In genomic region chr14:54610051-54610977, GRCh38 we compare ENCODE assay signal across 14 cellular contexts. TPM values are rescaled to one million over a fixed set of nuclear protein-coding genes. Genes with fewer than 3 reads are reported as not detected.
DNase-seq lines count a peak whose midpoint lies in the region; ATAC-seq, FAIRE-seq and TF ChIP-seq lines count a peak whose summit lies in the region.
"Had no signal": no experiment of that assay in that cellular context is flagged by ENCODE, and none has a peak within 500 bp of the region (broad histone marks: within the 10 kb centered on the region; RNA-seq: fewer than 3 reads in every experiment).

No MANE protein-coding gene starts in this region.

- no peak for FAIRE-seq in HepG2 (lab: Jason Lieb, UNC)
- FAIRE-seq: keratinocyte had no signal

- WGBS in HepG2 (ENCODE audit: low lambda C conversion rate), result 96% methylated on average over 12 of the region's 12 CpGs
- 88% methylated on average over 12 of the region's 12 CpGs for WGBS in right lobe of liver (ENCODE audit: insufficient coverage, low coverage, low lambda C conversion rate, missing lambda C conversion rate)
- 88% methylated on average over 12 of the region's 12 CpGs for WGBS in testis, 2 donors

- H3K27me3 ChIP-seq in HepG2 (ENCODE audit: control insufficient read depth in 1 of 2, insufficient read depth in 2 of 2, low read length in 2 of 2) (no peaks in the 10 kb centered on the region), right lobe of liver (no peaks in the 10 kb centered on the region), testis (no peaks in the 10 kb centered on the region)

- no peak for DNase-seq in HepG2 (ENCODE audit: low spot score)
- DNase-seq in right lobe of liver, result no peak
- peak; percentile 58 for DNase-seq in choroid plexus epithelial cell (ENCODE audit: low read depth)
- DNase-seq in mesothelial cell of epicardium (ENCODE audit: low spot score in 2 of 2, unreplicated experiment in 2 of 2), result no peak
- DNase-seq in testis, result no peak
- DNase-seq in posterior vena cava (ENCODE audit: low spot score), result no peak
- DNase-seq in effector CD8-positive, alpha-beta T cell (lab: John Stamatoyannopoulos, UW), result no peak
- DNase-seq: amniotic stem cell; naive thymus-derived CD4-positive, alpha-beta T cell had no signal

- no peak for TF ChIP-seq CTCF in HepG2 (CRISPR knock-in tag; IDR thresholded peaks at IDR 0.05)
- no peak for TF ChIP-seq CTCF in right lobe of liver (IDR thresholded peaks at IDR 0.05)
- TF ChIP-seq CTCF in choroid plexus epithelial cell (conservative IDR thresholded peaks at IDR 0.05; ENCODE audit: low read depth, low read length), result no peak
- no peak for TF ChIP-seq CTCF in mesothelial cell of epicardium (IDR thresholded peaks at IDR 0.05; ENCODE audit: unreplicated experiment)
- no peak for TF ChIP-seq CTCF in testis (IDR thresholded peaks at IDR 0.05)

- ATAC-seq in HepG2, result no peak
- ATAC-seq in right lobe of liver, result no peak
- no peak for ATAC-seq in HG02798 (IDR thresholded peaks at IDR 0.05; ENCODE audit: poor library complexity, unreplicated experiment)
- ATAC-seq: HCT116; naive thymus-derived CD4-positive, alpha-beta T cell had no signal

- no TSS peak for BruUV-seq in HepG2 (replicated peaks; lab: Mats Ljungman, UMichigan)

- peaks cover 10% of the 10 kb centered on the region for H3K9me3 Mint-ChIP-seq in mesothelial cell of epicardium

- peak overlapping the region; percentile 59 for H3K27ac Mint-ChIP-seq in mesothelial cell of epicardium
- H3K27ac Mint-ChIP-seq: naive thymus-derived CD4-positive, alpha-beta T cell had no signal

- no peak overlapping the region for H3K27ac ChIP-seq in HepG2 (ENCODE audit: extremely low read length, insufficient read depth, low read length)
- no peak overlapping the region for H3K27ac ChIP-seq in right lobe of liver
- no peak overlapping the region for H3K27ac ChIP-seq in testis
- H3K27ac ChIP-seq: SK-N-MC had no signal

- no peak overlapping the region for H3K9ac ChIP-seq in HepG2 (ENCODE audit: insufficient read depth, low read depth, low read length)

- peaks cover 33% of the 10 kb centered on the region for H3K79me2 ChIP-seq in HepG2 (ENCODE audit: insufficient read depth, low read length)

- H3K4me1 ChIP-seq in HepG2 (ENCODE audit: insufficient read depth, low read length), result peaks cover 52% of the 10 kb centered on the region
- H3K4me1 ChIP-seq in right lobe of liver, result no peaks in the 10 kb centered on the region
- H3K4me1 ChIP-seq in testis, result peaks cover 7% of the 10 kb centered on the region

- H3K4me3 ChIP-seq in HepG2 (replicated peaks in 1 of 3; ENCODE audit: insufficient read depth in 1 of 3, low read depth in 2 of 3, low read length in 3 of 3) (no peak overlapping the region), right lobe of liver (no peak overlapping the region), choroid plexus epithelial cell (ENCODE audit: low read depth, low read length) (no peak overlapping the region), testis (no peak overlapping the region)
- H3K4me3 ChIP-seq: SK-N-MC, skin epidermis had no signal

- TF ChIP-seq EP300 in HepG2 (IDR thresholded peaks at IDR 0.05; ENCODE audit: low read depth in 2 of 2, low read length in 2 of 2) (no peak), HepG2 (CRISPR knock-in tag; IDR thresholded peaks at IDR 0.05; ENCODE audit: borderline replicate concordance) (no peak)

- H3K36me3 Mint-ChIP-seq in mesothelial cell of epicardium, result peaks cover 13% of the 10 kb centered on the region

- H4K20me1 ChIP-seq in HepG2 (ENCODE audit: insufficient read depth, low read length), result peaks cover 4% of the 10 kb centered on the region; the same call in 1 of the 2 replicates

- in situ Hi-C loops in HepG2 (cut with HindIII; ENCODE audit: extremely low pct_ligation_motif_present, low pct_unique_long_range_greater_than_20kb), result no loop called here

- POLR2A ChIA-PET in HepG2 (lab: Yijun Ruan, JAX), result no interaction called here

- H2AFZ ChIP-seq in HepG2 (ENCODE audit: low read length), result no peak overlapping the region

- H3K4me1 Mint-ChIP-seq in mesothelial cell of epicardium, result peaks cover 19% of the 10 kb centered on the region

- no peaks in the 10 kb centered on the region for H3K27me3 Mint-ChIP-seq in mesothelial cell of epicardium (ENCODE audit: low read depth)

- CTCF ChIA-PET in HepG2 (lab: Yijun Ruan, JAX; ENCODE audit: low intra/inter-chr PET ratio, low total read pairs), result no interaction called here

- TF ChIP-seq POLR2A in HepG2 (IDR thresholded peaks at IDR 0.05; ENCODE audit: insufficient read depth in 1 of 2, low read depth in 2 of 2, low read length in 2 of 2), result no peak
- no peak for TF ChIP-seq POLR2A in right lobe of liver (IDR thresholded peaks at IDR 0.05)
- no peak for TF ChIP-seq POLR2A in testis (IDR thresholded peaks at IDR 0.05)

- TF ChIP-seq RAD21 in HepG2 (CRISPR knock-in tag; IDR thresholded peaks at IDR 0.05), result no peak

- no peak overlapping the region for H3K4me2 ChIP-seq in HepG2 (ENCODE audit: low read depth, low read length)

- intact Hi-C loops in HepG2 (cut with micrococcal nuclease; ENCODE audit: unreplicated experiment), result no loop called here
- intact Hi-C loops in right lobe of liver (cut with DNase I), result no loop called here
- intact Hi-C loops in testis (cut with DNase I; ENCODE audit: low total_unique reads), result no loop called here
- intact Hi-C loops in posterior vena cava (cut with DNase I), result no loop called here

- no peaks in the 10 kb centered on the region for H3K9me3 ChIP-seq in HepG2 (ENCODE audit: low read length)
- no peaks in the 10 kb centered on the region for H3K9me3 ChIP-seq in right lobe of liver
- H3K9me3 ChIP-seq in testis, result no peaks in the 10 kb centered on the region

- no peak overlapping the region for H3K4me3 Mint-ChIP-seq in mesothelial cell of epicardium
- H3K4me3 Mint-ChIP-seq: naive thymus-derived CD4-positive, alpha-beta T cell had no signal

- peaks cover 4 to 16% of the 10 kb centered on the region in 2 experiments; a peak in 4 of 5 replicates for H3K36me3 ChIP-seq in HepG2 (replicated peaks in 1 of 2; ENCODE audit: control insufficient read depth in 1 of 2, insufficient read depth in 2 of 2, low read length in 2 of 2)
- H3K36me3 ChIP-seq in right lobe of liver, result no peaks in the 10 kb centered on the region
- H3K36me3 ChIP-seq in testis (ENCODE audit: low read depth, missing control alignments), result no peaks in the 10 kb centered on the region

TF ChIP-seq in HepG2, 621 proteins besides CTCF, POLR2A, EP300 and RAD21:
- TF ChIP-seq MAFK (conservative IDR thresholded peaks at IDR 0.05 in 1 of 2, IDR thresholded peaks at IDR 0.05 in 1 of 2; ENCODE audit: low read length in 2 of 2) (peak; percentile 45 to 80; a peak in 3 of 4 replicates), MAFF (IDR thresholded peaks at IDR 0.05; ENCODE audit: low read depth, low read length) (peak; percentile 70), ZBTB7A (CRISPR knock-in tag; IDR thresholded peaks at IDR 0.05) (no peak), ELF1 (CRISPR knock-in tag; IDR thresholded peaks at IDR 0.05) (no peak), ZFAT (CRISPR knock-in tag; conservative IDR thresholded peaks at IDR 0.05) (no peak)

RNA-seq across cellular contexts. Expression of gene SAMD4A, which starts 43.4 kb away (rescaled TPM):
- total RNA-seq in HepG2 (2016; rRNA removed; fragmentation: Illumina TruSeq; extraction: Trizol), result 6.9 and 13.0 TPM in 2 replicates
- total RNA-seq in HepG2 (2016; cell fraction: cytosol; rRNA removed; fragmentation: Illumina TruSeq; extraction: Trizol; ENCODE audit: low read depth), result 38.3 and 41.9 TPM in 2 replicates
- 6.5 and 11.9 TPM in 2 replicates for total RNA-seq in HepG2 (2016; cell fraction: insoluble cytoplasmic fraction; rRNA removed; fragmentation: Illumina TruSeq; extraction: Trizol)
- total RNA-seq in HepG2 (2016; cell fraction: membrane; rRNA removed; fragmentation: Illumina TruSeq; extraction: Trizol), result 12.3 and 13.3 TPM in 2 replicates
- 24.4 and 25.8 TPM in 2 replicates for total RNA-seq in HepG2 (2016; cell fraction: nucleus; rRNA removed; fragmentation: Illumina TruSeq; extraction: Trizol)
- polyA plus RNA-seq in HepG2 (2011; rRNA removed), result 11.7 and 11.8 TPM in 2 replicates
- polyA plus RNA-seq in HepG2 (2011; cell fraction: cytosol; rRNA removed), result 4.9 and 6.1 TPM in 2 replicates
- 89.4 and 113 TPM in 2 replicates for polyA plus RNA-seq in HepG2 (2011; cell fraction: nucleus; rRNA removed)
- 22.3 and 23.9 TPM in 2 replicates for polyA plus RNA-seq in HepG2 (2012)
- polyA plus RNA-seq in HepG2 (2016; cell fraction: cytosol; fragmentation: Illumina TruSeq; extraction: Trizol; ENCODE audit: low read depth), result 1.5 and 1.9 TPM in 2 replicates
- polyA plus RNA-seq in HepG2 (2016; cell fraction: insoluble cytoplasmic fraction; fragmentation: Illumina TruSeq; extraction: Trizol; ENCODE audit: low read depth), result 5.1 and 6.3 TPM in 2 replicates
- 3.2 and 3.3 TPM in 2 replicates for polyA plus RNA-seq in HepG2 (2016; cell fraction: membrane; fragmentation: Illumina TruSeq; extraction: Trizol; ENCODE audit: low read depth)
- polyA plus RNA-seq in HepG2 (2016; cell fraction: nucleus; fragmentation: Illumina TruSeq; extraction: Trizol; ENCODE audit: insufficient read depth, low read depth), result 31.5 and 34.6 TPM in 2 replicates
- polyA minus RNA-seq in HepG2 (2011; rRNA and poly(A)+ RNA removed; ENCODE audit: low replicate concordance), result 3.0 and 40.6 TPM in 2 replicates
- polyA minus RNA-seq in HepG2 (2011; cell fraction: cytosol; rRNA and poly(A)+ RNA removed), result 26.1 and 26.2 TPM in 2 replicates
- 112 and 120 TPM in 2 replicates for polyA minus RNA-seq in HepG2 (2011; cell fraction: nucleus; rRNA and poly(A)+ RNA removed)
- total RNA-seq in right lobe of liver, result 10 to 100 TPM; 16.7 to 31.9 (median 21.1) TPM
- total RNA-seq in mesothelial cell of epicardium, result 27.8 to 30.0 TPM (median 29.6 TPM) in 3 replicates
- total RNA-seq in testis, result 100 to 1,000 TPM; 103 to 259 TPM
- 369 TPM for polyA plus RNA-seq in testis (ENCODE audit: insufficient read depth, low read depth, low replicate concordance)
- 100 to 1,000 TPM in 1 of 2 donors, 10 to 100 TPM in 1; 80.4 to 236 TPM for total RNA-seq in posterior vena cava
- polyA plus RNA-seq: naive thymus-derived CD4-positive, alpha-beta T cell had no signal
